Comparison of ENCODE assay signal across 28 cellular contexts in the genomic region with DNA sequence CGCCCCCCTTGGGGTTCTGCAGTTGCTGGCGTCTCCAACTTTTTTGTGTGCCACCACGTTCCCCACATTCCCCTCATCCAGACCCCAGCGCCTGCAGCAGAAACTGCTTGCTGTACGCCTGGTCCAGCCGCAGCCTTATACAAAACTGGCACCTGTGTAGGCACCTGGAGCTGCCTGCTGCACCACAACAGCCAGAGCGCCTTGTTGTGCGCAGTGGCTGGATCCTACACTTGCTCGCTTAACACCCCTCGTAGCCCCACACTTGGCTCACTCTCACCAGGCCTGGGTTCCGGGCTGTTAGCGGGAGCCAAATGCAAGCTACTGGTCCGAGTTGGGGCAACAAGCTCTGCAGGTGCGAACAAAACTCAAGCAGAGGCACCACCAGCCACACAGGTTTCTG.
A peak's percentile ranks its signal among the peaks of the same experiment; 100 is the strongest.
DNase-seq lines count a peak whose midpoint lies in the region; ATAC-seq, FAIRE-seq and TF ChIP-seq lines count a peak whose summit lies in the region.
"Had no signal": no experiment of that assay in that cellular context is flagged by ENCODE, and none has a peak within 500 bp of the region (broad histone marks: within the 10 kb centered on the region; RNA-seq: fewer than 3 reads in every experiment).

No MANE protein-coding gene starts in this region.

- CTCF ChIA-PET in HepG2 (lab: Yijun Ruan, JAX; ENCODE audit: low intra/inter-chr PET ratio, low total read pairs) = no interaction called here

- no peak for TF ChIP-seq RAD21 in HepG2 (CRISPR knock-in tag; IDR thresholded peaks at IDR 0.05)

- ATAC-seq in HepG2 = no peak
- ATAC-seq in right lobe of liver = no peak
- peak; percentile 49 to 51 for ATAC-seq in right cardiac atrium
- ATAC-seq in aorta (ENCODE audit: low FRiP score) = peak; percentile 46
- no peak for ATAC-seq in GM19324 (IDR thresholded peaks at IDR 0.05; ENCODE audit: low FRiP score, unreplicated experiment)
- no peak for ATAC-seq in activated naive CD8-positive, alpha-beta T cell treated with anti-CD3 and anti-CD28 coated beads, Interleukin-2, amount 50 U/mL, for 24 hours
- ATAC-seq: CD8-positive, alpha-beta T cell; HCT116; left lung had no signal

- intact Hi-C loops in HepG2 (cut with micrococcal nuclease; ENCODE audit: unreplicated experiment) = no loop called here
- intact Hi-C loops in right lobe of liver (cut with DNase I) = no loop called here
- intact Hi-C loops in right cardiac atrium (cut with DNase I) = loop anchor here in 1 of 4 donors (10.0 kb wide), 1 partner anchor 122 kb away; no protein-coding TSS in a partner anchor
- intact Hi-C loops in aorta (cut with DNase I) = no loop called here

- H3K27ac ChIP-seq in HepG2 (ENCODE audit: extremely low read length, insufficient read depth, low read length) (no peak overlapping the region), right lobe of liver (no peak overlapping the region), right cardiac atrium (ENCODE audit: low read length) (peak overlapping the region; percentile 86), aorta (ENCODE audit: low read depth in 1 of 2, low read length in 2 of 2) (no peak overlapping the region)
- H3K27ac ChIP-seq: adrenal gland, colonic mucosa, left lung, sigmoid colon, SJCRH30, tibial artery had no signal

- no peak overlapping the region for H2AFZ ChIP-seq in HepG2 (ENCODE audit: low read length)

- peak overlapping the region; percentile 69; the same call in 1 of the 2 replicates for H3K4me2 ChIP-seq in HepG2 (ENCODE audit: low read depth, low read length)

- H3K27me3 ChIP-seq in HepG2 (ENCODE audit: control insufficient read depth in 1 of 2, insufficient read depth in 2 of 2, low read length in 2 of 2) = no peaks in the 10 kb centered on the region
- no peaks in the 10 kb centered on the region for H3K27me3 ChIP-seq in right lobe of liver
- no peaks in the 10 kb centered on the region for H3K27me3 ChIP-seq in right cardiac atrium (ENCODE audit: control insufficient read depth, insufficient read depth)
- H3K27me3 ChIP-seq in aorta (ENCODE audit: control insufficient read depth in 1 of 2, insufficient read depth in 2 of 2, low read length in 1 of 2) = no peaks in the 10 kb centered on the region
- H3K27me3 ChIP-seq: adrenal gland, colonic mucosa, left lung, sigmoid colon, SJCRH30, tibial artery had no signal

- BruUV-seq in HepG2 (replicated peaks; lab: Mats Ljungman, UMichigan) = no TSS peak

- peak overlapping the region in 2 of 3 experiments; percentile 40 to 51; a peak in 3 of 6 replicates for H3K4me3 ChIP-seq in HepG2 (replicated peaks in 1 of 3; ENCODE audit: insufficient read depth in 1 of 3, low read depth in 2 of 3, low read length in 3 of 3)
- H3K4me3 ChIP-seq in right lobe of liver = no peak overlapping the region
- H3K4me3 ChIP-seq in astrocyte of the spinal cord (ENCODE audit: low read depth, low read length) = no peak overlapping the region
- no peak overlapping the region for H3K4me3 ChIP-seq in right cardiac atrium (ENCODE audit: low read length)
- no peak overlapping the region for H3K4me3 ChIP-seq in aorta (ENCODE audit: low read length in 2 of 2)
- H3K4me3 ChIP-seq: adrenal gland, colonic mucosa, left lung, sigmoid colon, SJCRH30, tibial artery had no signal

- no peaks in the 10 kb centered on the region for H4K20me1 ChIP-seq in HepG2 (ENCODE audit: insufficient read depth, low read length)

- in situ Hi-C loops in HepG2 (cut with HindIII; ENCODE audit: extremely low pct_ligation_motif_present, low pct_unique_long_range_greater_than_20kb) = no loop called here
- in situ Hi-C loops in astrocyte of the spinal cord (cut with HindIII; ENCODE audit: low sequenced_read_pairs) = no loop called here

- TF ChIP-seq POLR2A in HepG2 (IDR thresholded peaks at IDR 0.05; ENCODE audit: insufficient read depth in 1 of 2, low read depth in 2 of 2, low read length in 2 of 2) = no peak
- no peak for TF ChIP-seq POLR2A in right lobe of liver (IDR thresholded peaks at IDR 0.05)

- FAIRE-seq in HepG2 (lab: Jason Lieb, UNC) = no peak
- FAIRE-seq: GM12891 had no signal

- H3K27ac Mint-ChIP-seq in activated naive CD8-positive, alpha-beta T cell treated with anti-CD3 and anti-CD28 coated beads, Interleukin-2, amount 50 U/mL, for 24 hours = no peak overlapping the region
- H3K27ac Mint-ChIP-seq: activated CD4-positive, alpha-beta memory T cell treated with anti-CD3 and anti-CD28 coated beads for 36 hours; B cell; brain; CD8-positive, alpha-beta T cell; mesothelial cell of epicardium had no signal

- no peaks in the 10 kb centered on the region for H3K36me3 ChIP-seq in HepG2 (replicated peaks in 1 of 2; ENCODE audit: control insufficient read depth in 1 of 2, insufficient read depth in 2 of 2, low read length in 2 of 2)
- no peaks in the 10 kb centered on the region for H3K36me3 ChIP-seq in right lobe of liver
- H3K36me3 ChIP-seq in aorta (ENCODE audit: control insufficient read depth in 1 of 2, insufficient read depth in 2 of 2, low read length in 1 of 2) = no peaks in the 10 kb centered on the region
- H3K36me3 ChIP-seq: adrenal gland, colonic mucosa, left lung, sigmoid colon, SJCRH30, tibial artery had no signal

- no peak overlapping the region for H3K4me3 Mint-ChIP-seq in activated naive CD8-positive, alpha-beta T cell treated with anti-CD3 and anti-CD28 coated beads, Interleukin-2, amount 50 U/mL, for 24 hours
- H3K4me3 Mint-ChIP-seq: activated CD4-positive, alpha-beta memory T cell treated with anti-CD3 and anti-CD28 coated beads for 36 hours; B cell; brain; CD8-positive, alpha-beta T cell; mesothelial cell of epicardium had no signal

- H3K4me1 ChIP-seq in HepG2 (ENCODE audit: insufficient read depth, low read length) (no peaks in the 10 kb centered on the region), right lobe of liver (no peaks in the 10 kb centered on the region), right cardiac atrium (ENCODE audit: control insufficient read depth, insufficient read depth, low read length) (no peaks in the 10 kb centered on the region), aorta (ENCODE audit: control insufficient read depth in 1 of 2, insufficient read depth in 2 of 2, low read length in 2 of 2) (no peaks in the 10 kb centered on the region)
- H3K4me1 ChIP-seq: adrenal gland, colonic mucosa, left lung, sigmoid colon, SJCRH30, tibial artery had no signal

- no peak for TF ChIP-seq CTCF in HepG2 (CRISPR knock-in tag; IDR thresholded peaks at IDR 0.05)
- no peak for TF ChIP-seq CTCF in right lobe of liver (IDR thresholded peaks at IDR 0.05)
- TF ChIP-seq CTCF in astrocyte of the spinal cord (IDR thresholded peaks at IDR 0.05; ENCODE audit: low read depth, low read length) = no peak

- no peaks in the 10 kb centered on the region for H3K4me1 Mint-ChIP-seq in activated naive CD8-positive, alpha-beta T cell treated with anti-CD3 and anti-CD28 coated beads, Interleukin-2, amount 50 U/mL, for 24 hours
- H3K4me1 Mint-ChIP-seq: B cell, brain, mesothelial cell of epicardium had no signal

- H3K27me3 Mint-ChIP-seq in activated naive CD8-positive, alpha-beta T cell treated with anti-CD3 and anti-CD28 coated beads, Interleukin-2, amount 50 U/mL, for 24 hours = no peaks in the 10 kb centered on the region
- H3K27me3 Mint-ChIP-seq: activated CD4-positive, alpha-beta memory T cell treated with anti-CD3 and anti-CD28 coated beads for 36 hours; B cell; brain had no signal

- 60% methylated on average over 9 of the region's 14 CpGs for WGBS in HepG2 (ENCODE audit: low lambda C conversion rate)
- 67% methylated on average over 6 of the region's 14 CpGs for WGBS in right lobe of liver (ENCODE audit: insufficient coverage, low coverage, low lambda C conversion rate, missing lambda C conversion rate)
- WGBS in right cardiac atrium = 73% methylated on average over 14 of the region's 14 CpGs
- whole genome bisulfite sequencing in aorta, 2 donors = 93 to 95% methylated on average over 14 of the region's 14 CpGs

- H3K79me2 ChIP-seq in HepG2 (ENCODE audit: insufficient read depth, low read length) = no peaks in the 10 kb centered on the region

- H3K36me3 Mint-ChIP-seq in activated naive CD8-positive, alpha-beta T cell treated with anti-CD3 and anti-CD28 coated beads, Interleukin-2, amount 50 U/mL, for 24 hours (ENCODE audit: low read depth) = no peaks in the 10 kb centered on the region
- H3K36me3 Mint-ChIP-seq: activated CD4-positive, alpha-beta memory T cell treated with anti-CD3 and anti-CD28 coated beads for 36 hours; brain; CD8-positive, alpha-beta T cell; mesothelial cell of epicardium had no signal

- POLR2A ChIA-PET in HepG2 (lab: Yijun Ruan, JAX) = no interaction called here

- TF ChIP-seq EP300 in HepG2 (IDR thresholded peaks at IDR 0.05; ENCODE audit: low read depth in 2 of 2, low read length in 2 of 2) = no peak
- TF ChIP-seq EP300 in HepG2 (CRISPR knock-in tag; IDR thresholded peaks at IDR 0.05; ENCODE audit: borderline replicate concordance) = no peak

- H3K9me3 ChIP-seq in HepG2 (ENCODE audit: low read length) = no peaks in the 10 kb centered on the region
- no peaks in the 10 kb centered on the region for H3K9me3 ChIP-seq in right lobe of liver
- H3K9me3 ChIP-seq in right cardiac atrium (ENCODE audit: control insufficient read depth, low read length) = no peaks in the 10 kb centered on the region
- H3K9me3 ChIP-seq in aorta (ENCODE audit: control insufficient read depth, low read length) = no peaks in the 10 kb centered on the region
- H3K9me3 ChIP-seq: adrenal gland, colonic mucosa, sigmoid colon, SJCRH30, tibial artery had no signal

- no peak for DNase-seq in HepG2 (ENCODE audit: low spot score)
- DNase-seq in right lobe of liver = no peak
- DNase-seq in astrocyte of the spinal cord (ENCODE audit: low read depth, low spot score) = peak; percentile 0
- peak; percentile 15 to 56 (median 56) for DNase-seq in right cardiac atrium
- DNase-seq in aorta = peak in 1 of 2 donors; percentile 57
- no peak for DNase-seq in activated effector memory CD4-positive, alpha-beta T cell treated with Interleukin-2 at 50 U/mL for 16 hours
- DNase-seq in activated naive CD8-positive, alpha-beta T cell treated with anti-CD3 and anti-CD28 coated beads, Interleukin-2, amount 50 U/mL, for 24 hours = no peak
- DNase-seq: activated CD4-positive, alpha-beta memory T cell treated with anti-CD3 and anti-CD28 coated beads for 36 hours; activated CD4-positive, CD25-positive, alpha-beta regulatory T cell treated with anti-CD3 and anti-CD28 coated beads, Interleukin-2, amount 50 U/mL, for 72 hours; activated naive CD4-positive, alpha-beta T cell treated with Interleukin-2 at 50 U/mL for 16 hours; adrenal gland; CD8-positive, alpha-beta T cell; colonic mucosa; DMS 273 treated with DMSO at 0.1 percent for 48 hours; effector CD4-positive, alpha-beta T cell; Karpas-422; left lung; NCI-H1436 treated with DMSO at 0.1 percent for 48 hours; sigmoid colon; stimulated activated CD4-positive, alpha-beta T cell treated with anti-CD3 and anti-CD28 coated beads, Interleukin-4, amount 100 ng/mL, for 4 hours; tibial artery had no signal

- H3K9ac ChIP-seq in HepG2 (ENCODE audit: insufficient read depth, low read depth, low read length) = no peak overlapping the region

- H3K9me3 Mint-ChIP-seq in activated naive CD8-positive, alpha-beta T cell treated with anti-CD3 and anti-CD28 coated beads, Interleukin-2, amount 50 U/mL, for 24 hours = no peaks in the 10 kb centered on the region
- H3K9me3 Mint-ChIP-seq: mesothelial cell of epicardium had no signal

TF ChIP-seq in HepG2, 621 proteins besides CTCF, POLR2A, EP300 and RAD21 (continues in another document):
- TF ChIP-seq SMAD9 (CRISPR knock-in tag; IDR thresholded peaks at IDR 0.05) (no peak), ERF (CRISPR knock-in tag; IDR thresholded peaks at IDR 0.05) (no peak), GATAD1 (CRISPR knock-in tag; IDR thresholded peaks at IDR 0.05) (no peak)

Comparison
In these comparisons a context has a peak if more than half of its experiments do, and no peak if none do; other contexts are left out.
1. H3K4me3 ChIP-seq: peak in HepG2 (2 of 3); none in right lobe of liver (0 of 3), astrocyte of the spinal cord (single experiment), right cardiac atrium (single experiment) and aorta (0 of 2).
2. ATAC-seq: peak in right cardiac atrium (2 of 2) and aorta (single experiment); none in HepG2 (single experiment), right lobe of liver (0 of 4), GM19324 (single experiment) and activated naive CD8-positive, alpha-beta T cell treated with anti-CD3 and anti-CD28 coated beads, Interleukin-2, amount 50 U/mL, for 24 hours (single experiment).
3. DNase-seq: peak in astrocyte of the spinal cord (single experiment) and right cardiac atrium (3 of 3); none in HepG2 (single experiment), right lobe of liver (0 of 3), activated effector memory CD4-positive, alpha-beta T cell treated with Interleukin-2 at 50 U/mL for 16 hours (single experiment) and activated naive CD8-positive, alpha-beta T cell treated with anti-CD3 and anti-CD28 coated beads, Interleukin-2, amount 50 U/mL, for 24 hours (single experiment).